Comparison of ENCODE assay signal across 20 cellular contexts in the genomic region with DNA sequence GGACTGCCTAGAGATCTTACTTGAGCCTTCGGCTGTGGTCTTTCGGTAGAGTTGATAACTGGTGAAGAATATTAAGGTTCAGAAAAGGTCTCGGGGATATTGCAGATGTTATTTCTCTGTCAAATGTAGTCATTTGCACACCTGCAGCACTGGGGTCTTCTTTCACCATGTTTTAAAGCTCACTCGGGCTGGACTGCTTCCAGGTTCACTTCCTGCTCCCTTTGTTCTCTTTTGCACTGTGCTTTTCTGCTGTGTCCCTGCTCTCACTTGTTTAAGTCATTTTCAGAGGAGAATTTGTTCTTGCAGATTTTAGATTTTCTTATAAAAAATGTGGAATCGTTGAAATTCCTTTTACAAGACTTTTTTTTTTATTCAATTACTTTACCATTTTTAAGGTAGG.
DNase-seq lines count a peak whose midpoint lies in the region; ATAC-seq and TF ChIP-seq lines count a peak whose summit lies in the region.
"Had no signal": no experiment of that assay in that cellular context is flagged by ENCODE, and none has a peak within 500 bp of the region (broad histone marks: within the 10 kb centered on the region; RNA-seq: fewer than 3 reads in every experiment).

No MANE protein-coding gene starts in this region.

- no peaks in the 10 kb centered on the region for H3K9me3 Mint-ChIP-seq in CD8-positive, alpha-beta T cell
- H3K9me3 Mint-ChIP-seq: activated naive CD8-positive, alpha-beta T cell treated with anti-CD3 and anti-CD28 coated beads, Interleukin-2, amount 10 ng/mL, durations not matched to agents 7 days and 5 days had no signal

- H3K4me1 Mint-ChIP-seq in CD8-positive, alpha-beta T cell (ENCODE audit: low read depth) = peaks cover 1% of the 10 kb centered on the region
- H3K4me1 Mint-ChIP-seq: activated CD8-positive, alpha-beta memory T cell treated with anti-CD3 and anti-CD28 coated beads, Interleukin-2, amount 10 ng/mL, durations not matched to agents 7 days and 5 days; B cell had no signal

- peak overlapping the region in 1 of 2 experiments; percentile 50; a peak in 2 of 4 replicates for H3K4me3 ChIP-seq in DND-41 (ENCODE audit: low read depth in 1 of 2, low read length in 2 of 2)
- H3K4me3 ChIP-seq in astrocyte of the cerebellum (ENCODE audit: low read depth, low read length) = no peak overlapping the region
- H3K4me3 ChIP-seq in mesendoderm (ENCODE audit: low read length) = no peak overlapping the region
- H3K4me3 ChIP-seq in CD8-positive, alpha-beta T cell (ENCODE audit: low read depth, low read length) = no peak overlapping the region
- H3K4me3 ChIP-seq: body of pancreas, heart right ventricle had no signal

- H4K5ac ChIP-seq in mesendoderm (ENCODE audit: low read length) = no peak overlapping the region

- H3K79me1 ChIP-seq in mesendoderm (ENCODE audit: low read length) = no peaks in the 10 kb centered on the region

- DNase-seq in DND-41 (peak; percentile 85), HT1080 (ENCODE audit: low read depth) (peak; percentile 11), astrocyte of the cerebellum (ENCODE audit: low read depth) (peak; percentile 9), mesendoderm (no peak)
- no peak for DNase-seq in CD8-positive, alpha-beta T cell
- DNase-seq: activated CD4-positive, alpha-beta T cell treated with anti-CD3 and anti-CD28 coated beads for 4 hours; activated CD8-positive, alpha-beta memory T cell treated with anti-CD3 and anti-CD28 coated beads, Interleukin-2, amount 10 ng/mL, durations not matched to agents 7 days and 5 days; activated naive CD8-positive, alpha-beta T cell treated with anti-CD3 and anti-CD28 coated beads, Interleukin-2, amount 10 ng/mL, durations not matched to agents 7 days and 5 days; body of pancreas; cortex of kidney; GDM1; heart right ventricle; NCI-H1694 treated with DMSO at 0.1 percent for 48 hours; NCI-H510A treated with DMSO at 0.1 percent for 48 hours; stimulated activated CD4-positive, alpha-beta T cell treated with anti-CD3 and anti-CD28 coated beads, Interleukin-12 subunit alpha, Interleukin-12 subunit beta, amount 100 ng/mL, for 4 hours had no signal

- no peak overlapping the region for H4K8ac ChIP-seq in mesendoderm (ENCODE audit: low read depth, low read length)

- H3K18ac ChIP-seq in mesendoderm (ENCODE audit: low read length) = peak overlapping the region; percentile 39

- peak overlapping the region; percentile 34 for H3K9ac ChIP-seq in DND-41 (ENCODE audit: low read depth, low read length)
- H3K9ac ChIP-seq in mesendoderm (ENCODE audit: low read length) = no peak overlapping the region

- no peaks in the 10 kb centered on the region for H3K36me3 Mint-ChIP-seq in CD8-positive, alpha-beta T cell
- H3K36me3 Mint-ChIP-seq: activated CD8-positive, alpha-beta memory T cell treated with anti-CD3 and anti-CD28 coated beads, Interleukin-2, amount 10 ng/mL, durations not matched to agents 7 days and 5 days; activated naive CD8-positive, alpha-beta T cell treated with anti-CD3 and anti-CD28 coated beads, Interleukin-2, amount 10 ng/mL, durations not matched to agents 7 days and 5 days had no signal

- no peak overlapping the region for H3K56ac ChIP-seq in mesendoderm (ENCODE audit: low read length)

- H3K27ac ChIP-seq in DND-41 (ENCODE audit: low read length) (peak overlapping the region; percentile 74), mesendoderm (ENCODE audit: low read depth, low read length) (no peak overlapping the region)
- H3K27ac ChIP-seq in CD8-positive, alpha-beta T cell (ENCODE audit: low read depth, low read length) = no peak overlapping the region
- H3K27ac ChIP-seq: body of pancreas, heart right ventricle had no signal

- no peaks in the 10 kb centered on the region for H3K27me3 Mint-ChIP-seq in CD8-positive, alpha-beta T cell (ENCODE audit: low read depth)
- H3K27me3 Mint-ChIP-seq: activated CD8-positive, alpha-beta memory T cell treated with anti-CD3 and anti-CD28 coated beads, Interleukin-2, amount 10 ng/mL, durations not matched to agents 7 days and 5 days; activated naive CD8-positive, alpha-beta T cell treated with anti-CD3 and anti-CD28 coated beads, Interleukin-2, amount 10 ng/mL, durations not matched to agents 7 days and 5 days; B cell had no signal

- WGBS in mesendoderm (ENCODE audit: extremely low coverage, insufficient coverage, low lambda C conversion rate) = no CpG with 5 or more reads among the region's 5 CpGs

- ATAC-seq in DND-41 (ENCODE audit: insufficient read depth, low read depth) (peak; percentile 99), HG02678 (IDR thresholded peaks at IDR 0.05; ENCODE audit: unreplicated experiment) (no peak), HG03521 (IDR thresholded peaks at IDR 0.05; ENCODE audit: unreplicated experiment) (no peak), GM19035 (IDR thresholded peaks at IDR 0.05; ENCODE audit: unreplicated experiment) (no peak)
- ATAC-seq in CD8-positive, alpha-beta T cell = no peak
- ATAC-seq: activated CD8-positive, alpha-beta memory T cell treated with anti-CD3 and anti-CD28 coated beads, Interleukin-2, amount 10 ng/mL, durations not matched to agents 7 days and 5 days; body of pancreas; heart right ventricle; Right ventricle myocardium inferior had no signal

- TF ChIP-seq CTCF in DND-41 (IDR thresholded peaks at IDR 0.05; ENCODE audit: borderline replicate concordance, extremely low read depth, low read length, poor library complexity, severe bottlenecking) = no peak
- TF ChIP-seq CTCF in astrocyte of the cerebellum (IDR thresholded peaks at IDR 0.05; ENCODE audit: low read depth, low read length, missing control alignments) = no peak
- TF ChIP-seq CTCF in CD8-positive, alpha-beta T cell (IDR thresholded peaks at IDR 0.05) = no peak

- no peaks in the 10 kb centered on the region for H3K9me3 ChIP-seq in DND-41 (ENCODE audit: insufficient read depth, low read length, severe bottlenecking)
- no peaks in the 10 kb centered on the region for H3K9me3 ChIP-seq in CD8-positive, alpha-beta T cell (ENCODE audit: low read length)
- H3K9me3 ChIP-seq: body of pancreas, heart right ventricle had no signal

- H3K4me1 ChIP-seq in DND-41 (ENCODE audit: insufficient read depth, low read length) (peaks cover 30% of the 10 kb centered on the region), mesendoderm (ENCODE audit: control insufficient read depth, low read depth, low read length) (peaks cover 3% of the 10 kb centered on the region)
- H3K4me1 ChIP-seq in CD8-positive, alpha-beta T cell (ENCODE audit: insufficient read depth, low read length) = no peaks in the 10 kb centered on the region
- H3K4me1 ChIP-seq: body of pancreas had no signal

- H3K4me2 ChIP-seq in DND-41 (ENCODE audit: insufficient read depth, low read length) = peak overlapping the region; percentile 62
- no peak overlapping the region for H3K4me2 ChIP-seq in mesendoderm (ENCODE audit: low read length)

- no peaks in the 10 kb centered on the region for H3K79me2 ChIP-seq in DND-41 (ENCODE audit: insufficient read depth, low read length)
- H3K79me2 ChIP-seq in mesendoderm (ENCODE audit: control insufficient read depth, insufficient read depth, low read length) = no peaks in the 10 kb centered on the region

- H3K36me3 ChIP-seq in DND-41 (ENCODE audit: insufficient read depth, low read length) (no peaks in the 10 kb centered on the region), mesendoderm (ENCODE audit: control insufficient read depth, insufficient read depth, low read length) (no peaks in the 10 kb centered on the region)
- no peaks in the 10 kb centered on the region for H3K36me3 ChIP-seq in CD8-positive, alpha-beta T cell (ENCODE audit: insufficient read depth, low read length)
- H3K36me3 ChIP-seq: heart right ventricle had no signal

- H2BK15ac ChIP-seq in mesendoderm (replicated peaks; ENCODE audit: low read depth) = peak overlapping the region; percentile 57

- no peak overlapping the region for H3K4ac ChIP-seq in mesendoderm (ENCODE audit: low read depth, low read length)

- H3K4me3 Mint-ChIP-seq in CD8-positive, alpha-beta T cell = no peak overlapping the region
- H3K4me3 Mint-ChIP-seq: activated CD8-positive, alpha-beta memory T cell treated with anti-CD3 and anti-CD28 coated beads, Interleukin-2, amount 10 ng/mL, durations not matched to agents 7 days and 5 days; activated naive CD8-positive, alpha-beta T cell treated with anti-CD3 and anti-CD28 coated beads, Interleukin-2, amount 10 ng/mL, durations not matched to agents 7 days and 5 days; B cell had no signal

- CTCF ChIA-PET in CD8-positive, alpha-beta T cell (lab: Charles Lee) = no interaction called here

- no peak overlapping the region for H2AK5ac ChIP-seq in mesendoderm (ENCODE audit: low read length)

- H2BK120ac ChIP-seq in mesendoderm (ENCODE audit: low read depth, low read length) = no peak overlapping the region

- peak overlapping the region; percentile 62 for H2AFZ ChIP-seq in DND-41 (ENCODE audit: low read depth, low read length)

- H2BK5ac ChIP-seq in mesendoderm (ENCODE audit: low read length) = no peak overlapping the region

- intact Hi-C loops in CD8-positive, alpha-beta T cell (cut with DNase I, micrococcal nuclease) = no loop called here

- H4K20me1 ChIP-seq in DND-41 (ENCODE audit: insufficient read depth, low read length) = no peaks in the 10 kb centered on the region

- in situ Hi-C loops in astrocyte of the cerebellum (cut with HindIII; ENCODE audit: low sequenced_read_pairs) = no loop called here

- no peak overlapping the region for H3K23ac ChIP-seq in mesendoderm (ENCODE audit: low read length)

- H3K27ac Mint-ChIP-seq in CD8-positive, alpha-beta T cell = no peak overlapping the region
- H3K27ac Mint-ChIP-seq: activated CD8-positive, alpha-beta memory T cell treated with anti-CD3 and anti-CD28 coated beads, Interleukin-2, amount 10 ng/mL, durations not matched to agents 7 days and 5 days; activated naive CD8-positive, alpha-beta T cell treated with anti-CD3 and anti-CD28 coated beads, Interleukin-2, amount 10 ng/mL, durations not matched to agents 7 days and 5 days; B cell had no signal

- POLR2A ChIA-PET in CD8-positive, alpha-beta T cell (lab: Charles Lee) = no interaction called here

- H3K27me3 ChIP-seq in DND-41 (ENCODE audit: insufficient read depth, low read length, poor library complexity) (no peaks in the 10 kb centered on the region), mesendoderm (ENCODE audit: insufficient read depth, low read length, poor library complexity) (no peaks in the 10 kb centered on the region)
- H3K27me3 ChIP-seq in CD8-positive, alpha-beta T cell (ENCODE audit: insufficient read depth, low read length) = no peaks in the 10 kb centered on the region
- H3K27me3 ChIP-seq: body of pancreas had no signal

Comparison
In these comparisons a context has a peak if more than half of its experiments do, and no peak if none do; other contexts are left out.
1. DNase-seq: peak in DND-41 (single experiment), HT1080 (single experiment) and astrocyte of the cerebellum (single experiment); none in mesendoderm (single experiment) and CD8-positive, alpha-beta T cell (0 of 7).